ENCODE assay signal across 16 cellular contexts in the genomic region with DNA sequence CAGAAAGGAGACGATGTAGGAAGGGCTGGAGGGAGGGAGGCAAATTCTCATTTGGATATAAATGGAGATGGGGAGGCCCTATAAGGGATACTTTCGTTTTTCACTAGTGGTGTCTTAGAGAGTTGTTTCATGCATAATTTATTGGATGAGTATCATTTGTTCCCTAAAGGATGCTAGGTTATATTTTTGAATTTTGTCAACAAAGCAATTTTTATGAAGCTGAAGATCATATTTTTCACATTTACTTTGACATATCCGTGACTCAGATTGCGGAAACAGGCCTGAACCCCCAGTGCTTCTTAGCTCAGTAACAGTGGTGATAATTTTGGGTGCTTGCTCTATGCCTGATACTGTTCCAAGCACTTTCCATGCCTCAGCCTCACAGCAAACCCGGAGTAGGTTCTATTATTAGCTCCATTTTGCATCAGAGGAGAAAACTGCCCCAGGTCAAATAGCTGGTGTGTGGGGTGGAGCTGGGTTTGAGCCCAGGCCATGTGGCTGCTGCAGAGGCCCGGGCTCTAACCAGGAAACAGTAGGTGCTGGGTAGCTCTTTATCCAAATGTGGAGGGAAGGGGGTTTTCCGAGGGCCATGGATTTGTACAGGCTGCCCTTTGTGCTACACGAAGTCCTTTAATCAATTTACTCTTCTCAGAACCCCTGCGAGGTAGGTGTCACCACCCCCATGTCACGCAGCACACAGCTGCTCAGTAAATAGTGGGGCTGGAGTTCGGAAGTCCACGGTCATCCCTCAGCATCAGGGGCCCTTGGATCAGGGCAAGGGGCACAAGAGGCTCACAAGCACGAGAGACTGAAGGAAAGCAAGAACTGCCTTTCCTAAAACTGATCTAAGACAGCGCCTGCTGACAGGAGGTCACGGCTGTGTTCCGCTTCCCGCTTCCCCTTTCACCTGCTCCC.
DNase-seq lines count a peak whose midpoint lies in the region; ATAC-seq and TF ChIP-seq lines count a peak whose summit lies in the region.
"Had no signal": no experiment of that assay in that cellular context is flagged by ENCODE, and none has a peak within 500 bp of the region (broad histone marks: within the 10 kb centered on the region; RNA-seq: fewer than 3 reads in every experiment).

No MANE protein-coding gene starts in this region.

- no peaks in the 10 kb centered on the region for H3K36me3 Mint-ChIP-seq in T-helper 17 cell (ENCODE audit: low read depth)

- peak overlapping the region; percentile 10 for H3K27ac ChIP-seq in HUES48 (ENCODE audit: low read depth, low read length)
- no peak overlapping the region for H3K27ac ChIP-seq in Peyer's patch
- H3K27ac ChIP-seq: BLaER1 treated with 17β-estradiol and CSF1 and Interleukin-3, amounts not matched to agents 10 nM and 100 nM; brain microvascular endothelial cell; HL-60; prostate gland had no signal

- no peak overlapping the region for H3K9ac ChIP-seq in HUES48 (ENCODE audit: low read depth, low read length)
- H3K9ac ChIP-seq: BLaER1 treated with 17β-estradiol and CSF1 and Interleukin-3, amounts not matched to agents 10 nM and 100 nM had no signal

- TF ChIP-seq POLR2A in Peyer's patch (IDR thresholded peaks at IDR 0.05), result no peak

- ATAC-seq in T-helper 17 cell, result no peak
- ATAC-seq in left ventricle myocardium superior, result peak; percentile 89

- H3K4me1 Mint-ChIP-seq in T-helper 17 cell, result peaks cover 17% of the 10 kb centered on the region

- H3K27me3 ChIP-seq in HUES48 (ENCODE audit: control insufficient read depth, insufficient read depth, low read length) (peaks cover 15% of the 10 kb centered on the region), Peyer's patch (no peaks in the 10 kb centered on the region)
- H3K27me3 ChIP-seq: BLaER1 treated with 17β-estradiol and CSF1 and Interleukin-3, amounts not matched to agents 10 nM and 100 nM; brain microvascular endothelial cell had no signal

- peak overlapping the region; percentile 86 for H3K27ac Mint-ChIP-seq in T-helper 17 cell
- H3K27ac Mint-ChIP-seq: activated T-helper 1 cell treated with anti-CD3 and anti-CD28 coated beads, Interleukin-12 subunit alpha, Interleukin-12 subunit beta, Interleukin-2, Interleukin-4 antibody, amounts not matched to agents 30 ng/mL and 10 ng/mL and 1 ng/mL, durations not matched to agents 14 hours and 24 hours and 36 hours had no signal

- H3K4me3 ChIP-seq in HUES48 (ENCODE audit: low read depth, low read length) (no peak overlapping the region), Peyer's patch (no peak overlapping the region)
- H3K4me3 ChIP-seq: BLaER1 treated with 17β-estradiol and CSF1 and Interleukin-3, amounts not matched to agents 10 nM and 100 nM; mucosa of descending colon; prostate gland had no signal

- H3K9me3 ChIP-seq in HUES48 (ENCODE audit: control insufficient read depth, insufficient read depth, low read length) (no peaks in the 10 kb centered on the region), T-helper 17 cell (ENCODE audit: control insufficient read depth, low read length, poor library complexity, severe bottlenecking) (no peaks in the 10 kb centered on the region), Peyer's patch (no peaks in the 10 kb centered on the region)
- H3K9me3 ChIP-seq: BLaER1 treated with 17β-estradiol and CSF1 and Interleukin-3, amounts not matched to agents 10 nM and 100 nM; mucosa of descending colon; prostate gland had no signal

- DNase-seq in AG20443 (ENCODE audit: low spot score) (peak; percentile 56), T-helper 17 cell (no peak), left ventricle myocardium superior (peak; percentile 58), NCI-H524 treated with DMSO at 0.1 percent for 48 hours (lab: John Stamatoyannopoulos, UW) (no peak), G401 (ENCODE audit: low spot score) (no peak), Peyer's patch (no peak)
- no peak for DNase-seq in activated naive CD4-positive, alpha-beta T cell treated with Interleukin-2 at 50 U/mL for 16 hours
- DNase-seq: activated CD4-positive, CD25-positive, alpha-beta regulatory T cell treated with anti-CD3 and anti-CD28 coated beads, Interleukin-2, amount 50 U/mL, for 72 hours; brain microvascular endothelial cell; mucosa of descending colon; stimulated activated CD4-positive, alpha-beta T cell treated with anti-CD3 and anti-CD28 coated beads, Interleukin-4, amount 100 ng/mL, for 4 hours had no signal

- H3K4me3 Mint-ChIP-seq in T-helper 17 cell, result no peak overlapping the region
- H3K4me3 Mint-ChIP-seq: activated T-helper 1 cell treated with anti-CD3 and anti-CD28 coated beads, Interleukin-12 subunit alpha, Interleukin-12 subunit beta, Interleukin-2, Interleukin-4 antibody, amounts not matched to agents 30 ng/mL and 10 ng/mL and 1 ng/mL, durations not matched to agents 14 hours and 24 hours and 36 hours had no signal

- H3K27me3 Mint-ChIP-seq in T-helper 17 cell, result peaks cover 12% of the 10 kb centered on the region

- peaks cover 31% of the 10 kb centered on the region for H3K4me1 ChIP-seq in HUES48 (ENCODE audit: control insufficient read depth, insufficient read depth, low read length)
- peaks cover 0 to 5% (median 0%) of the 10 kb centered on the region in 4 donors for H3K4me1 ChIP-seq in Peyer's patch
- H3K4me1 ChIP-seq: prostate gland had no signal

- intact Hi-C loops in left ventricle myocardium superior (cut with micrococcal nuclease), result no loop called here

- H3K36me3 ChIP-seq in HUES48 (ENCODE audit: control insufficient read depth, insufficient read depth, low read length) (no peaks in the 10 kb centered on the region), Peyer's patch (no peaks in the 10 kb centered on the region)
- H3K36me3 ChIP-seq: BLaER1 treated with 17β-estradiol and CSF1 and Interleukin-3, amounts not matched to agents 10 nM and 100 nM; brain microvascular endothelial cell; prostate gland had no signal

- in situ Hi-C loops in G401 (cut with HindIII; ENCODE audit: low sequenced_read_pairs), result no loop called here

- TF ChIP-seq CTCF in Peyer's patch (IDR thresholded peaks at IDR 0.05), result no peak

Comparison
In these comparisons a context has a peak if more than half of its experiments do, and no peak if none do; other contexts are left out.
1. DNase-seq: peak in AG20443 (single experiment) and left ventricle myocardium superior (single experiment); none in T-helper 17 cell (0 of 3), NCI-H524 treated with DMSO at 0.1 percent for 48 hours (single experiment), G401 (single experiment), activated naive CD4-positive, alpha-beta T cell treated with Interleukin-2 at 50 U/mL for 16 hours (single experiment) and Peyer's patch (0 of 3).